8 cellular contexts compared by ENCODE assay signal in the genomic region with DNA sequence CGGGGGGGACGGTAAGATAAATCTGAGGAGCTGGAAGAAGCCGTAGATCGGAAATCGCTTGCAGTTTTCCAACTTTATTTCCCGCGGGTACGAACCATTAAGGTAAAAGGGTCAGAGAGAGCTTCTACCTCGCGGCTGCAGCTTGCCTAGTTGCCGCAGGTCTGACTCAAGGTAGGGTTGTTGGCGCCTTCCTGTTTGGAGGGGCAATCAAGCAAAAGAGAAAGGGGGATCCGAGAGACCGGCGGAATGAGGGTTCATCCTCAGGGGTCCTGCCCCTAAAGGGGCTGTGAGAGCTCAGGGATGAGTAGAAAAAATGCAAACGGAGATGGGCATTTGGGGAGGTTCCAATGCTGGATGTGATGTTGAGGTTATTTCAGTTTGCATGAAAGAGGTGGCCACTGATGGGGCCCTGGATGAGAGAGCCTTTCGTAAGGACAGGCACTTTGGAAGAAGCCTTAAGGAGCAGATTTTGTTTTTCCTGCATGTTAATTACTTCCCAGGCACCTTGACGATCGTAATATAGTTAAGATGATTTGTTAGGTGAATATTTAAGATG. TPM values are rescaled to one million over a fixed set of nuclear protein-coding genes. Genes with fewer than 3 reads are reported as not detected.
DNase-seq lines count a peak whose midpoint lies in the region; ATAC-seq and TF ChIP-seq lines count a peak whose summit lies in the region.

No MANE protein-coding gene starts in this region.

- ATAC-seq in Right ventricle myocardium superior (ENCODE audit: poor library complexity) (no peak), naive B cell (ENCODE audit: low read depth in 2 of 2) (peak; percentile 40 to 44), aorta (ENCODE audit: low FRiP score) (peak; percentile 13), HG03025 (IDR thresholded peaks at IDR 0.05; ENCODE audit: low FRiP score, unreplicated experiment) (no peak), GM19035 (IDR thresholded peaks at IDR 0.05; ENCODE audit: unreplicated experiment) (no peak)

- WGBS in aorta, 2 donors, result 9 to 10% methylated on average over 19 of the region's 19 CpGs

- H3K4me3 Mint-ChIP-seq in naive B cell, result peak overlapping the region; percentile 84 to 98 (median 88)

- peaks cover 25 to 33% (median 28%) of the 10 kb centered on the region in 3 donors for H3K4me1 Mint-ChIP-seq in naive B cell

- peak overlapping the region in 1 of 6 donors; percentile 5 for H3K27ac Mint-ChIP-seq in naive B cell

- peaks cover 63% of the 10 kb centered on the region for H3K27me3 ChIP-seq in left ventricle myocardium inferior (ENCODE audit: low read depth)
- H3K27me3 ChIP-seq in aorta (ENCODE audit: control insufficient read depth in 1 of 2, insufficient read depth in 2 of 2, low read length in 1 of 2), result peaks cover 0 to 3% of the 10 kb centered on the region in 2 donors

- peaks cover 26 to 52% (median 29%) of the 10 kb centered on the region in 3 donors for H3K27me3 Mint-ChIP-seq in naive B cell

- no peak for DNase-seq in left ventricle myocardium inferior
- DNase-seq in Right ventricle myocardium superior, result no peak
- peak; percentile 15 for DNase-seq in naive B cell
- DNase-seq in aorta, result no peak
- DNase-seq in OCI-M2 (lab: John Stamatoyannopoulos, UW; ENCODE audit: unreplicated experiment), result no peak

- H3K4me1 ChIP-seq in left ventricle myocardium inferior (peaks cover 13% of the 10 kb centered on the region), aorta (ENCODE audit: control insufficient read depth in 1 of 2, insufficient read depth in 2 of 2, low read length in 2 of 2) (peaks cover 0 to 2% of the 10 kb centered on the region in 2 donors)

- H3K4me3 ChIP-seq in left ventricle myocardium inferior (peak overlapping the region; percentile 64), aorta (ENCODE audit: low read length in 2 of 2) (no peak overlapping the region)

- intact Hi-C loops in left ventricle myocardium inferior (cut with micrococcal nuclease), result no loop called here
- intact Hi-C loops in Right ventricle myocardium superior (cut with DNase I), result no loop called here
- intact Hi-C loops in aorta (cut with DNase I), result no loop called here

- no peaks in the 10 kb centered on the region for H3K9me3 ChIP-seq in left ventricle myocardium inferior (replicated peaks)
- H3K9me3 ChIP-seq in aorta (ENCODE audit: control insufficient read depth, low read length), result no peaks in the 10 kb centered on the region

- H3K27ac ChIP-seq in left ventricle myocardium inferior (replicated peaks) (peak overlapping the region; percentile 46), cingulate gyrus (ENCODE audit: low read depth, low read length) (peak overlapping the region; percentile 35), aorta (ENCODE audit: low read depth in 1 of 2, low read length in 2 of 2) (no peak overlapping the region)

- H3K9me3 Mint-ChIP-seq in naive B cell, result peaks cover 0 to 8% (median 0%) of the 10 kb centered on the region in 7 donors

- no peak for TF ChIP-seq CTCF in left ventricle myocardium inferior (IDR thresholded peaks at IDR 0.05; ENCODE audit: borderline replicate concordance)

- H3K36me3 ChIP-seq in left ventricle myocardium inferior, result no peaks in the 10 kb centered on the region
- H3K36me3 ChIP-seq in aorta (ENCODE audit: control insufficient read depth in 1 of 2, insufficient read depth in 2 of 2, low read length in 1 of 2), result no peaks in the 10 kb centered on the region

- peaks cover 0 to 7% of the 10 kb centered on the region in 2 donors for H3K36me3 Mint-ChIP-seq in naive B cell

RNA-seq across cellular contexts. Expression of gene HTR1F, which starts 0.9 kb away (rescaled TPM):
- 0.14 TPM for total RNA-seq in left ventricle myocardium inferior
- 0.16 TPM for total RNA-seq in Right ventricle myocardium superior
- polyA plus RNA-seq in naive B cell (ENCODE audit: low read depth in 6 of 6), result under 1 TPM in 3 of 6 donors, not detected in 3; 0.10 to 0.25 (median 0.20) TPM
- total RNA-seq in aorta, result 1 to 10 TPM in 1 of 2 donors, under 1 TPM in 1; 0.36 to 1.4 TPM
- polyA plus RNA-seq in aorta, result not detected

Comparison
In these comparisons a context has a peak if more than half of its experiments do, and no peak if none do; other contexts are left out.
1. H3K27ac ChIP-seq: peak in left ventricle myocardium inferior (single experiment) and cingulate gyrus (single experiment); none in aorta (0 of 2).
2. ATAC-seq: peak in naive B cell (2 of 2) and aorta (single experiment); none in Right ventricle myocardium superior (single experiment), HG03025 (single experiment) and GM19035 (single experiment).